ENCODE assay signal across 8 cellular contexts in genomic region chr1:173477286-173478098, GRCh38. TPM values are rescaled to one million over a fixed set of nuclear protein-coding genes. Genes with fewer than 3 reads are reported as not detected.
DNase-seq lines count a peak whose midpoint lies in the region; ATAC-seq and TF ChIP-seq lines count a peak whose summit lies in the region.

TSS of gene PRDX6 (plus strand) at chr1:173477335. CDS start at chr1:173477398, 63 bp downstream.

- H3K36me3 Mint-ChIP-seq in stimulated activated naive B cell treated with anti-CD40 and anti-IgM and Interleukin-4, amounts not matched to agents 10 μg/mL and 1 μg/mL and 100 μg/mL, for 72 hours, result peaks cover 17 to 23% of the 10 kb centered on the region in 2 donors

- no peaks in the 10 kb centered on the region for H3K27me3 Mint-ChIP-seq in stimulated activated naive B cell treated with anti-CD40 and anti-IgM and Interleukin-4, amounts not matched to agents 10 μg/mL and 1 μg/mL and 100 μg/mL, for 72 hours

- peak within 1 kb of the TSS; percentile 88 for H3K27ac ChIP-seq in effector memory CD4-positive, alpha-beta T cell (ENCODE audit: insufficient read depth, low read length, poor library complexity, severe bottlenecking)

- H3K4me3 ChIP-seq in AG04449 (ENCODE audit: low read depth, low read length), result peak within 1 kb of the TSS; percentile 90
- peak within 1 kb of the TSS; percentile 86 for H3K4me3 ChIP-seq in effector memory CD4-positive, alpha-beta T cell (ENCODE audit: insufficient read depth, low read depth, low read length, poor library complexity, severe bottlenecking)

- no peaks in the 10 kb centered on the region for H3K9me3 Mint-ChIP-seq in stimulated activated naive B cell treated with anti-CD40 and anti-IgM and Interleukin-4, amounts not matched to agents 10 μg/mL and 1 μg/mL and 100 μg/mL, for 72 hours

- ATAC-seq in GM18517 (IDR thresholded peaks at IDR 0.05; ENCODE audit: unreplicated experiment) (peak; percentile 38), HG02973 (IDR thresholded peaks at IDR 0.05; ENCODE audit: unreplicated experiment) (peak; percentile 47)
- peak; percentile 50 to 71 for ATAC-seq in stimulated activated naive B cell treated with anti-CD40 and anti-IgM and Interleukin-4, amounts not matched to agents 10 μg/mL and 1 μg/mL and 100 μg/mL, for 72 hours (replicated peaks)

- H3K27me3 ChIP-seq in effector memory CD4-positive, alpha-beta T cell (replicated peaks; ENCODE audit: control insufficient read depth, insufficient read depth, low read length, poor library complexity, severe bottlenecking), result no peaks in the 10 kb centered on the region

- H3K4me1 Mint-ChIP-seq in stimulated activated naive B cell treated with anti-CD40 and anti-IgM and Interleukin-4, amounts not matched to agents 10 μg/mL and 1 μg/mL and 100 μg/mL, for 72 hours, result peaks cover 30 to 53% of the 10 kb centered on the region in 2 donors

- H3K36me3 ChIP-seq in effector memory CD4-positive, alpha-beta T cell (ENCODE audit: control insufficient read depth, insufficient read depth, low read length), result peaks cover 16% of the 10 kb centered on the region

- POLR2A ChIA-PET in AG04449 (lab: Yijun Ruan, JAX), result interaction anchor here (0.5 to 1.2 kb wide), 7 partner anchors 47 to 733 kb away, joined by 3 to 5 read pairs (median 3); partner anchors contain the start of genes GAS5, KLHL20 and ZBTB37

- H3K9me3 ChIP-seq in effector memory CD4-positive, alpha-beta T cell (ENCODE audit: control insufficient read depth, low read length), result no peaks in the 10 kb centered on the region

- CTCF ChIA-PET in AG04449 (lab: Yijun Ruan, JAX), result interaction anchor here (0.7 to 4.8 kb wide), 9 partner anchors 8 to 735 kb away, joined by 3 to 32 read pairs (median 4); no protein-coding TSS in a partner anchor

- H3K4me1 ChIP-seq in effector memory CD4-positive, alpha-beta T cell (ENCODE audit: control insufficient read depth, insufficient read depth, low read length, poor library complexity, severe bottlenecking), result peaks cover 25% of the 10 kb centered on the region

- H3K27ac Mint-ChIP-seq in stimulated activated naive B cell treated with anti-CD40 and anti-IgM and Interleukin-4, amounts not matched to agents 10 μg/mL and 1 μg/mL and 100 μg/mL, for 72 hours, result peak within 1 kb of the TSS; percentile 93

- peak; percentile 24 for DNase-seq in AG04449 (ENCODE audit: low read depth, low spot score)
- peak; percentile 66 for DNase-seq in NCI-H2029 (lab: John Stamatoyannopoulos, UW)
- DNase-seq in activated CD4-positive, CD25-positive, alpha-beta regulatory T cell treated with anti-CD3 and anti-CD28 coated beads, Interleukin-2, amount 50 U/mL, for 16 hours (ENCODE audit: low read depth, low spot score), result peak; percentile 65
- peak; percentile 77 to 79 (median 78) for DNase-seq in effector memory CD4-positive, alpha-beta T cell
- peak in 1 of 2 donors; percentile 57 for DNase-seq in lung microvascular endothelial cell (ENCODE audit: low read depth in 2 of 2)
- no peak for DNase-seq in stimulated activated naive B cell treated with anti-CD40 and anti-IgM and Interleukin-4, amounts not matched to agents 10 μg/mL and 1 μg/mL and 100 μg/mL, for 72 hours

- peak within 1 kb of the TSS; percentile 96 to 98 for H3K4me3 Mint-ChIP-seq in stimulated activated naive B cell treated with anti-CD40 and anti-IgM and Interleukin-4, amounts not matched to agents 10 μg/mL and 1 μg/mL and 100 μg/mL, for 72 hours

- TF ChIP-seq CTCF in AG04449 (IDR thresholded peaks at IDR 0.05; ENCODE audit: insufficient read depth, low read length, missing control alignments), result no peak

RNA-seq across cellular contexts. Expression of gene PRDX6, which starts in this region (rescaled TPM):
- total RNA-seq in lung microvascular endothelial cell, result 100.0 and 116 TPM in 2 replicates
